26 cellular contexts compared by ENCODE assay signal in genomic region chr6:136192917-136193316, GRCh38.
"Had no signal": no experiment of that assay in that cellular context is flagged by ENCODE, and none has a peak within 500 bp of the region (broad histone marks: within the 10 kb centered on the region; RNA-seq: fewer than 3 reads in every experiment).

No MANE protein-coding gene starts in this region.

- H3K27ac Mint-ChIP-seq: memory B cell; stimulated activated memory B cell treated with anti-CD40 and anti-IgM and Interleukin-4, amounts not matched to agents 10 μg/mL and 1 μg/mL and 100 μg/mL, for 72 hours; type B pancreatic cell had no signal

- H3K4me3 Mint-ChIP-seq: memory B cell; naive thymus-derived CD8-positive, alpha-beta T cell; stimulated activated memory B cell treated with anti-CD40 and anti-IgM and Interleukin-4, amounts not matched to agents 10 μg/mL and 1 μg/mL and 100 μg/mL, for 72 hours; type B pancreatic cell had no signal

- H3K9me3 ChIP-seq: esophagus muscularis mucosa, heart right ventricle, psoas muscle, sigmoid colon, spleen, testis, tibial artery had no signal

- DNase-seq: dermis blood vessel endothelial cell; effector memory CD4-positive, alpha-beta T cell; foreskin melanocyte; glutamatergic neuron; heart right ventricle; hippocampal formation; left cardiac atrium; midbrain; naive thymus-derived CD8-positive, alpha-beta T cell; nucleus accumbens; posterior cingulate gyrus; psoas muscle; right cardiac atrium; sigmoid colon; spleen; stimulated activated CD4-positive, alpha-beta T cell treated with anti-CD3 and anti-CD28 coated beads, Interleukin-4, amount 100 ng/mL, for 4 hours; stimulated activated naive CD8-positive, alpha-beta T cell treated with anti-CD3 and anti-CD28 coated beads, Interleukin-15, Interleukin-2, amounts not matched to agents 100 U/mL and 50 U/mL, for 24 hours; substantia nigra; testis; tibial artery had no signal

- H3K27ac ChIP-seq: coronary artery, esophagus muscularis mucosa, heart right ventricle, psoas muscle, sigmoid colon, spleen, testis, tibial artery had no signal

- ATAC-seq: heart right ventricle; left cardiac atrium; naive thymus-derived CD8-positive, alpha-beta T cell; psoas muscle; right cardiac atrium; stimulated activated memory B cell treated with anti-CD40 and anti-IgM and Interleukin-4, amounts not matched to agents 10 μg/mL and 1 μg/mL and 100 μg/mL, for 72 hours; stimulated activated naive CD8-positive, alpha-beta T cell treated with anti-CD3 and anti-CD28 coated beads, Interleukin-15, Interleukin-2, amounts not matched to agents 100 U/mL and 50 U/mL, for 24 hours had no signal

- H3K27me3 ChIP-seq: esophagus muscularis mucosa, heart right ventricle, sigmoid colon, spleen, testis, tibial artery had no signal

- H3K36me3 ChIP-seq: sigmoid colon had no signal

- H3K4me3 ChIP-seq: coronary artery, esophagus muscularis mucosa, heart right ventricle, lung, psoas muscle, sigmoid colon, spleen, testis, tibial artery had no signal

- H3K36me3 Mint-ChIP-seq: naive thymus-derived CD8-positive, alpha-beta T cell; type B pancreatic cell had no signal

- H3K4me1 ChIP-seq: esophagus muscularis mucosa, heart right ventricle, psoas muscle, sigmoid colon, spleen, testis, tibial artery had no signal

- H3K27me3 Mint-ChIP-seq: memory B cell; stimulated activated memory B cell treated with anti-CD40 and anti-IgM and Interleukin-4, amounts not matched to agents 10 μg/mL and 1 μg/mL and 100 μg/mL, for 72 hours; type B pancreatic cell had no signal

- H3K4me1 Mint-ChIP-seq: memory B cell; naive thymus-derived CD8-positive, alpha-beta T cell; stimulated activated memory B cell treated with anti-CD40 and anti-IgM and Interleukin-4, amounts not matched to agents 10 μg/mL and 1 μg/mL and 100 μg/mL, for 72 hours had no signal

- H3K9me3 Mint-ChIP-seq: memory B cell; naive thymus-derived CD8-positive, alpha-beta T cell; stimulated activated memory B cell treated with anti-CD40 and anti-IgM and Interleukin-4, amounts not matched to agents 10 μg/mL and 1 μg/mL and 100 μg/mL, for 72 hours; type B pancreatic cell had no signal
